Comparison of ENCODE assay signal across 22 cellular contexts in the genomic region with DNA sequence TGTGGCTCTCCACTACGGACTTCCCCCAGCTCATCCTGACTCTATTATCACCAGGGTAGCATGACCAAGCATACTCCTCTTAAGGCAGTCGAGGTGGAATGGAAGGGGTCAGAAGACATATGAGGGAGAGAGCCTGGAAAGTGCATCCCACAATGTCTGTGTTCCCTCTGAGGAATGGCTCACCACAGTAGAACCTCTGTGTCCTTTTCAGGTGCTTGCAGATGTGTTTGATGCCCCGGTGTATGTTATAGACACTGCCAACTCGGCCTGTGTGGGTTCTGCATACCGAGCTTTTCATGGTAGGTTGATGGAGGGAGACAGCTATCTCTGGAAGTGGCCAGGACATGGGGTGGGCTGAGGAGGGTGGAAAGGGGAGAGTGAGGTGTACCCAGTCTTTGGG.
"Had no signal": no experiment of that assay in that cellular context is flagged by ENCODE, and none has a peak within 500 bp of the region (broad histone marks: within the 10 kb centered on the region; RNA-seq: fewer than 3 reads in every experiment).

No MANE protein-coding gene starts in this region.

- H3K4me1 ChIP-seq: colonic mucosa, foreskin keratinocyte, gastroesophageal sphincter, heart left ventricle, left lung, lower lobe of right lung had no signal

- H3K36me3 ChIP-seq: colonic mucosa had no signal

- H3K79me2 ChIP-seq: hepatocyte had no signal

- DNase-seq: cerebellar nuclear complex; colonic mucosa; cortex of kidney; effector CD8-positive, alpha-beta T cell; effector memory CD8-positive, alpha-beta T cell; hypothalamus; immature natural killer cell; kidney; left lung; lower lobe of right lung had no signal

- FAIRE-seq: endometrium, frontal cortex, kidney had no signal

- H3K27ac ChIP-seq: colonic mucosa, epithelial cell of prostate, foreskin keratinocyte, gastroesophageal sphincter, heart left ventricle, hepatocyte, left lung, lower lobe of right lung had no signal

- H3K9me3 ChIP-seq: colonic mucosa, gastroesophageal sphincter, heart left ventricle, left lung, lower lobe of right lung, mucosa of descending colon had no signal

- H3K9me3 Mint-ChIP-seq: dendritic cell treated with granulocyte-macrophage colony-stimulating factor and Interleukin-4, amounts not matched to agents 40 ng/mL and 50 ng/mL, for 4 days; effector memory CD8-positive, alpha-beta T cell; immature natural killer cell; mesothelial cell of epicardium had no signal

- H3K27me3 Mint-ChIP-seq: dendritic cell treated with granulocyte-macrophage colony-stimulating factor and Interleukin-4, amounts not matched to agents 40 ng/mL and 50 ng/mL, for 4 days; effector memory CD8-positive, alpha-beta T cell; memory B cell had no signal

- H2AFZ ChIP-seq: hepatocyte had no signal

- H3K4me1 Mint-ChIP-seq: endodermal cell, immature natural killer cell, memory B cell, mesothelial cell of epicardium had no signal

- H3K4me2 ChIP-seq: hepatocyte had no signal

- H3K4me3 Mint-ChIP-seq: dendritic cell treated with granulocyte-macrophage colony-stimulating factor and Interleukin-4, amounts not matched to agents 40 ng/mL and 50 ng/mL, for 4 days; effector memory CD8-positive, alpha-beta T cell; endodermal cell; immature natural killer cell; memory B cell; mesothelial cell of epicardium had no signal

- H3K27me3 ChIP-seq: colonic mucosa, foreskin keratinocyte, gastroesophageal sphincter, heart left ventricle, hepatocyte, left lung had no signal

- H3K4me3 ChIP-seq: colonic mucosa, gastroesophageal sphincter, heart left ventricle, hepatocyte, left lung, lower lobe of right lung, mucosa of descending colon had no signal

- H3K27ac Mint-ChIP-seq: dendritic cell treated with granulocyte-macrophage colony-stimulating factor and Interleukin-4, amounts not matched to agents 40 ng/mL and 50 ng/mL, for 4 days; effector memory CD8-positive, alpha-beta T cell; endodermal cell; immature natural killer cell; memory B cell; mesothelial cell of epicardium had no signal

- ATAC-seq: effector memory CD8-positive, alpha-beta T cell; gastroesophageal sphincter; lower lobe of right lung had no signal
